16 cellular contexts compared by ENCODE assay signal in genomic region chrX:105302246-105302645, GRCh38.
DNase-seq lines count a peak whose midpoint lies in the region; ATAC-seq and TF ChIP-seq lines count a peak whose summit lies in the region.
"Had no signal": no experiment of that assay in that cellular context is flagged by ENCODE, and none has a peak within 500 bp of the region (broad histone marks: within the 10 kb centered on the region; RNA-seq: fewer than 3 reads in every experiment).

No MANE protein-coding gene starts in this region.

- CTCF ChIA-PET in mammary epithelial cell (lab: Charles Lee; ENCODE audit: low non-redundant PET) (interaction anchor here (0.6 kb wide), 1 partner anchor 251 kb away, joined by 4 read pairs; no protein-coding TSS in a partner anchor), MCF 10A (lab: Yijun Ruan, JAX) (no interaction called here)

- dilution Hi-C loops in mammary epithelial cell (cut with HindIII; ENCODE audit: low sequenced_read_pairs) = no loop called here

- no peaks in the 10 kb centered on the region for H3K79me2 ChIP-seq in mammary epithelial cell (ENCODE audit: insufficient read depth, low read length)

- no peak overlapping the region for H3K4me3 Mint-ChIP-seq in MCF 10A (ENCODE audit: unreplicated experiment)
- H3K4me3 Mint-ChIP-seq: CD4-positive, alpha-beta T cell; HFFc6 had no signal

- H3K36me3 Mint-ChIP-seq in MCF 10A (ENCODE audit: insufficient read depth, unreplicated experiment) = no peaks in the 10 kb centered on the region

- 60% methylated on average over 1 of the region's 1 CpG for WGBS in mammary epithelial cell (ENCODE audit: low coverage, missing lambda C conversion rate)
- 92% methylated on average over 1 of the region's 1 CpG for WGBS in right cardiac atrium

- in situ Hi-C loops in mammary epithelial cell (cut with MboI; ENCODE audit: low sequenced_read_pairs in 2 of 2) = no loop called here

- no peaks in the 10 kb centered on the region for H3K9me3 Mint-ChIP-seq in MCF 10A (ENCODE audit: unreplicated experiment)
- H3K9me3 Mint-ChIP-seq: HFFc6 had no signal

- H3K27ac Mint-ChIP-seq in MCF 10A (ENCODE audit: low read depth, unreplicated experiment) = no peak overlapping the region
- H3K27ac Mint-ChIP-seq: CD4-positive, alpha-beta T cell; HFFc6 had no signal

- H3K27ac ChIP-seq in mammary epithelial cell (ENCODE audit: insufficient read depth, low read depth, low read length) = no peak overlapping the region
- H3K27ac ChIP-seq in right cardiac atrium (ENCODE audit: low read length) = no peak overlapping the region
- H3K27ac ChIP-seq: 22Rv1, A549, C4-2B had no signal

- no peak overlapping the region for H2AFZ ChIP-seq in mammary epithelial cell (ENCODE audit: low read depth, low read length)

- peaks cover 1% of the 10 kb centered on the region for H3K4me1 Mint-ChIP-seq in MCF 10A (ENCODE audit: insufficient read depth, unreplicated experiment)

- TF ChIP-seq CTCF in mammary epithelial cell (conservative IDR thresholded peaks at IDR 0.05 in 1 of 2, IDR thresholded peaks at IDR 0.05 in 1 of 2; ENCODE audit: extremely low read depth in 1 of 2, insufficient read depth in 1 of 2, low read depth in 1 of 2, low read length in 2 of 2) (no peak), MCF 10A (IDR thresholded peaks at IDR 0.05; ENCODE audit: unreplicated experiment) (no peak), epithelial cell of esophagus (IDR thresholded peaks at IDR 0.05; ENCODE audit: insufficient read depth, low read depth, low read length, missing control alignments) (no peak)

- H3K9me3 ChIP-seq in mammary epithelial cell (replicated peaks; ENCODE audit: insufficient read depth, low read length) (no peaks in the 10 kb centered on the region), right cardiac atrium (ENCODE audit: control insufficient read depth, low read length) (no peaks in the 10 kb centered on the region)
- H3K9me3 ChIP-seq: A549, Caco-2 had no signal

- intact Hi-C loops in mammary epithelial cell (cut with micrococcal nuclease) = no loop called here
- intact Hi-C loops in MCF 10A (cut with micrococcal nuclease) = no loop called here
- intact Hi-C loops in right cardiac atrium (cut with DNase I) = no loop called here

- H3K9ac ChIP-seq in mammary epithelial cell (ENCODE audit: insufficient read depth, low read length) = no peak overlapping the region

- BruUV-seq in mammary epithelial cell (replicated peaks; lab: Mats Ljungman, UMichigan) (no TSS peak), MCF 10A (replicated peaks; lab: Mats Ljungman, UMichigan) (no TSS peak)

- H3K27me3 ChIP-seq in mammary epithelial cell (ENCODE audit: insufficient read depth, low read length) (no peaks in the 10 kb centered on the region), right cardiac atrium (ENCODE audit: control insufficient read depth, insufficient read depth) (no peaks in the 10 kb centered on the region)

- no peaks in the 10 kb centered on the region for H4K20me1 ChIP-seq in mammary epithelial cell (ENCODE audit: insufficient read depth, low read length)

- H3K4me2 ChIP-seq in mammary epithelial cell (ENCODE audit: insufficient read depth, low read depth, low read length) = no peak overlapping the region
- H3K4me2 ChIP-seq: A549 had no signal

- POLR2A ChIA-PET in MCF 10A (lab: Yijun Ruan, JAX) = no interaction called here

- no peaks in the 10 kb centered on the region for H3K36me3 ChIP-seq in mammary epithelial cell (ENCODE audit: insufficient read depth, low read length)

- H3K4me1 ChIP-seq in mammary epithelial cell (ENCODE audit: insufficient read depth, low read length) = peaks cover 2% of the 10 kb centered on the region
- H3K4me1 ChIP-seq in right cardiac atrium (ENCODE audit: control insufficient read depth, insufficient read depth, low read length) = no peaks in the 10 kb centered on the region
- H3K4me1 ChIP-seq: A549, Caco-2 had no signal

- H3K27me3 Mint-ChIP-seq in MCF 10A (ENCODE audit: insufficient read depth, unreplicated experiment) = peaks cover 74% of the 10 kb centered on the region
- H3K27me3 Mint-ChIP-seq: CD4-positive, alpha-beta T cell had no signal

- ATAC-seq in right cardiac atrium (no peak), HG02571 (IDR thresholded peaks at IDR 0.05; ENCODE audit: unreplicated experiment) (no peak)
- ATAC-seq: A549, HCT116 had no signal

- DNase-seq in mammary epithelial cell (peak; percentile 29), MCF 10A (ENCODE audit: unreplicated experiment) (no peak), epithelial cell of esophagus (ENCODE audit: low read depth) (peak; percentile 71), iris pigment epithelial cell (ENCODE audit: low read depth) (peak; percentile 49), right cardiac atrium (no peak), NAMALWA (ENCODE audit: low spot score) (no peak), dedifferentiated amniotic fluid mesenchymal stem cell (ENCODE audit: extremely low spot score) (no peak)
- DNase-seq: AML-193; Caco-2; CD4-positive, alpha-beta T cell; HFFc6 had no signal

- H3K4me3 ChIP-seq in mammary epithelial cell (replicated peaks in 1 of 3; ENCODE audit: insufficient read depth in 1 of 3, low read depth in 2 of 3, low read length in 3 of 3) (no peak overlapping the region), epithelial cell of esophagus (ENCODE audit: low read length) (no peak overlapping the region), right cardiac atrium (ENCODE audit: low read length) (no peak overlapping the region)
- H3K4me3 ChIP-seq: A549 had no signal

Comparison
In these comparisons a context has a peak if more than half of its experiments do, and no peak if none do; other contexts are left out.
1. DNase-seq: peak in mammary epithelial cell (single experiment), epithelial cell of esophagus (single experiment) and iris pigment epithelial cell (single experiment); none in MCF 10A (single experiment), right cardiac atrium (0 of 3), NAMALWA (single experiment) and dedifferentiated amniotic fluid mesenchymal stem cell (single experiment).